ENCODE assay signal across 8 cellular contexts in the genomic region with DNA sequence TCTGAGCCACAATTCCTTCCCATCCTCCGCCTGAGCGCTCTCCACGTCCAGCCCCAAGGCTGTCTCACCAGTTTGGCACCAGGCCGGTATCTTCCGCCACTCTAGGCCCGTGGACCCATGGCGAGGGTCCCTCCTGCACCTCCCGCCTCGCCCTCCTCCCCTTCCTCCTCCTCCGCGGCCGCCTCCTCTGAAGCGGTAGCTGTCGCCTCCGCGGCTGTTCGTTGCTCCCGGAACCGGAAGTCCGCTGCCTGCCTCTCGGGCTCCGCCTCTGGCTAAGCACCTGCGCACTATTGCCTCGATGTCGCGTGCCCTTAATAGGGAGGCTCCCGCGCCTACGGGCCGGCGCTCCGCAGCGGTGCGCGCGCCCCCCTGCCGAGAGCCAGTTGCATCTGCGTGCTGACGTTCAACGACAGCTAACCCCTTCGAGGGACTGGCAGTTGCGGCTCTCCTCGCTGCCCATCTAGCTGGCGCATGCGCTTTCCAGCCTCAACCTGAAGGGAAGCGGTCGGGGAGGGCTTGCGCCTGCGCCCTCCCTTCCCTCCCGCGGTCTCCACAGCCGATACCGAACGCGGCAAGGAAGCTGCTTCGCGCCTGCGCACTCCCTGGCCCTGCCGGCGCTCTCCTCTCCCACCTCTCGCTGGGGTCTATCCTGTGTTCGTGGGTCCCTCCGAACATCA. TPM values are rescaled to one million over a fixed set of nuclear protein-coding genes. Genes with fewer than 3 reads are reported as not detected.
A peak's percentile ranks its signal among the peaks of the same experiment; 100 is the strongest.
DNase-seq lines count a peak whose midpoint lies in the region; ATAC-seq and TF ChIP-seq lines count a peak whose summit lies in the region.

TSS of gene MBD1 (minus strand) at position 229 of the 677 bp plus-strand sequence. CDS start 1,531 bp downstream, outside the sequence.

- no peaks in the 10 kb centered on the region for H3K27me3 ChIP-seq in smooth muscle cell (ENCODE audit: low read depth)

- under 1% methylated on average over 55 of the region's 63 CpGs for WGBS in smooth muscle cell (ENCODE audit: low lambda C conversion rate)

- peaks cover 20% of the 10 kb centered on the region for H3K4me1 Mint-ChIP-seq in WTC11

- H3K9ac ChIP-seq in smooth muscle cell (ENCODE audit: low read depth), result peak within 1 kb of the TSS; percentile 93

- peaks cover 2% of the 10 kb centered on the region for H4K20me1 ChIP-seq in smooth muscle cell (ENCODE audit: low read depth)

- H3K4me3 ChIP-seq in cardiac fibroblast (replicated peaks in 1 of 2; ENCODE audit: low read depth in 2 of 2, low read length in 2 of 2) (peak within 1 kb of the TSS; percentile 96 to 98), smooth muscle cell (peak within 1 kb of the TSS; percentile 88)

- H3K9me3 Mint-ChIP-seq in WTC11, result no peaks in the 10 kb centered on the region

- peak within 1 kb of the TSS; percentile 82 for H3K27ac ChIP-seq in smooth muscle cell (ENCODE audit: low read depth)

- no peaks in the 10 kb centered on the region for H3K9me3 ChIP-seq in smooth muscle cell (replicated peaks; ENCODE audit: low read depth)

- peaks cover 43% of the 10 kb centered on the region for H3K36me3 Mint-ChIP-seq in WTC11

- POLR2A ChIA-PET in WTC11 (lab: Charles Lee), result interaction anchor here (1.2 kb wide), 2 partner anchors 13 to 75 kb away, joined by 3 to 4 read pairs; no protein-coding TSS in a partner anchor

- H3K4me2 ChIP-seq in smooth muscle cell, result peak within 1 kb of the TSS; percentile 94

- peak within 1 kb of the TSS; percentile 88 for H2AFZ ChIP-seq in smooth muscle cell (ENCODE audit: low read depth)

- DNase-seq in AG08396 (ENCODE audit: low spot score) (peak; percentile 99), NCI-H226 (peak; percentile 91), WTC11 (ENCODE audit: low spot score) (peak; percentile 93), cardiac fibroblast (ENCODE audit: low read depth in 2 of 2) (peak; percentile 99 to 100), iPS-NIHi11 (ENCODE audit: low spot score) (peak; percentile 96), smooth muscle cell (lab: John Stamatoyannopoulos, UW; ENCODE audit: unreplicated experiment) (peak; percentile 99)

- H3K36me3 ChIP-seq in smooth muscle cell (ENCODE audit: low read depth), result no peaks in the 10 kb centered on the region

- peaks cover 15% of the 10 kb centered on the region for H3K4me1 ChIP-seq in smooth muscle cell (ENCODE audit: low read depth)

- H3F3A ChIP-seq in smooth muscle cell (ENCODE audit: low read depth), result no peaks in the 10 kb centered on the region

- peak; percentile 94 for ATAC-seq in GM18909 (IDR thresholded peaks at IDR 0.05; ENCODE audit: poor library complexity, unreplicated experiment)
- peak; percentile 95 for ATAC-seq in HG03175 (IDR thresholded peaks at IDR 0.05; ENCODE audit: unreplicated experiment)
- ATAC-seq in WTC11, result peak; percentile 87

- H3K27ac Mint-ChIP-seq in WTC11, result peak within 1 kb of the TSS; percentile 97

- peaks cover 35% of the 10 kb centered on the region for H3K79me2 ChIP-seq in smooth muscle cell (ENCODE audit: low read depth)

- no peak for TF ChIP-seq CTCF in WTC11 (IDR thresholded peaks at IDR 0.05)
- TF ChIP-seq CTCF in cardiac fibroblast (IDR thresholded peaks at IDR 0.05; ENCODE audit: low read depth, low read length), result peak; percentile 10
- no peak for TF ChIP-seq CTCF in smooth muscle cell (IDR thresholded peaks at IDR 0.05; ENCODE audit: borderline replicate concordance, insufficient read depth, poor library complexity, severe bottlenecking)

- peak within 1 kb of the TSS; percentile 98 for H3K4me3 Mint-ChIP-seq in WTC11

- CTCF ChIA-PET in WTC11 (lab: Charles Lee), result interaction anchor here (0.9 to 1.8 kb wide), 9 partner anchors 9 to 148 kb away, joined by 3 to 21 read pairs (median 6); partner anchors contain the start of gene CFAP53

- no peaks in the 10 kb centered on the region for H3K27me3 Mint-ChIP-seq in WTC11 (ENCODE audit: low read depth)

TF ChIP-seq in WTC11, 78 proteins besides CTCF, POLR2A, EP300 and RAD21 (continues in another document):
- TF ChIP-seq ZBTB43 (CRISPR knock-in tag; IDR thresholded peaks at IDR 0.05) (peak; percentile 32; the same call in 1 of the 2 replicates), RORB (CRISPR knock-in tag; IDR thresholded peaks at IDR 0.05) (no peak), OVOL2 (CRISPR knock-in tag; IDR thresholded peaks at IDR 0.05; ENCODE audit: borderline replicate concordance) (no peak), ZNF423 (CRISPR knock-in tag; IDR thresholded peaks at IDR 0.05) (no peak), USF1 (CRISPR knock-in tag; IDR thresholded peaks at IDR 0.05) (peak; percentile 72), MYBL2 (CRISPR knock-in tag; IDR thresholded peaks at IDR 0.05) (peak; percentile 82; the same call in 1 of the 2 replicates), ZNF263 (CRISPR knock-in tag; IDR thresholded peaks at IDR 0.05; ENCODE audit: low read depth) (peak; percentile 99), SMAD3 (CRISPR knock-in tag; IDR thresholded peaks at IDR 0.05; ENCODE audit: borderline replicate concordance) (peak; percentile 19; the same call in 1 of the 2 replicates), ZNF138 (CRISPR knock-in tag; conservative IDR thresholded peaks at IDR 0.05) (no peak), GRHL2 (CRISPR knock-in tag; IDR thresholded peaks at IDR 0.05; ENCODE audit: insufficient replicate concordance, severe bottlenecking) (no peak), FOXJ3 (CRISPR knock-in tag; IDR thresholded peaks at IDR 0.05; ENCODE audit: borderline replicate concordance) (no peak), ZSCAN18 (CRISPR knock-in tag; IDR thresholded peaks at IDR 0.05) (no peak), CREB1 (CRISPR knock-in tag; IDR thresholded peaks at IDR 0.05) (peak; percentile 69; the same call in 1 of the 2 replicates), SOX15 (CRISPR knock-in tag; IDR thresholded peaks at IDR 0.05) (no peak), MXD4 (CRISPR knock-in tag; IDR thresholded peaks at IDR 0.05; ENCODE audit: borderline replicate concordance) (no peak)
- TF ChIP-seq, protein P1, sequence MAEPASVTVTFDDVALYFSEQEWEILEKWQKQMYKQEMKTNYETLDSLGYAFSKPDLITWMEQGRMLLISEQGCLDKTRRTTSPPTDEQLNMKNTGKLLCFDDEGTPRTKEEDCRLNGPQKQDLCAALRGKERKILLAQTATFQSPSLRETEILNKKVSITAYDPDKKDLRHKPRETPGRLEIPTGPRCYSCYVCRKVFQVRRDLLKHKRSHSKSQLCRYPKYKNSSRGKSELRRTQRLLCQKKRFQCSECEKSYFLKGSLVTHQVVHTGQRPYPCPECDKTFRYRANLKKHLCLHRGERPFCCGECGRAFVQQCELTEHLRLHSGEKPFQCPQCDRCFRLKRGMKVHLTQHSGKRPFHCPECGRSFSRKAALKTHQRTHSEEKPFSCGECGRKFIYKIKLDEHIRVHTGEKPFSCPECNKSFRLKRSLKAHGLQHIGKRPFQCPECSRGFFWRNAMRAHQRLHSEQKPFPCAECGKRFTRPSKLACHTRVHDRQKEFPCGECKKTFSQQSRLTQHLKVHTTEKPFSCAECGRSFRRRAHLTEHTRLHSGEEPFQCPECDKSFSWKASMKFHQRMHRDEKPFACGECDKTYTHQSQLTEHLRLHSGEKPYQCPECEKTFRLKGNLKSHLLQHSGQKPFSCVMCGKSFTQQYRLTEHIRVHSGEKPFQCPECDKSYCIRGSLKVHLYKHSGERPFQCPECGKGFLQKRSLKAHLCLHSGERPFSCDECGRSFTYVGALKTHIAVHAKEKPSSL (CRISPR knock-in tag; conservative IDR thresholded peaks at IDR 0.05), result no peak
- TF ChIP-seq, protein P2, sequence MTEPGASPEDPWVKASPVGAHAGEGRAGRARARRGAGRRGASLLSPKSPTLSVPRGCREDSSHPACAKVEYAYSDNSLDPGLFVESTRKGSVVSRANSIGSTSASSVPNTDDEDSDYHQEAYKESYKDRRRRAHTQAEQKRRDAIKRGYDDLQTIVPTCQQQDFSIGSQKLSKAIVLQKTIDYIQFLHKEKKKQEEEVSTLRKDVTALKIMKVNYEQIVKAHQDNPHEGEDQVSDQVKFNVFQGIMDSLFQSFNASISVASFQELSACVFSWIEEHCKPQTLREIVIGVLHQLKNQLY (CRISPR knock-in tag; IDR thresholded peaks at IDR 0.05), result no peak
- TF ChIP-seq, protein P3, sequence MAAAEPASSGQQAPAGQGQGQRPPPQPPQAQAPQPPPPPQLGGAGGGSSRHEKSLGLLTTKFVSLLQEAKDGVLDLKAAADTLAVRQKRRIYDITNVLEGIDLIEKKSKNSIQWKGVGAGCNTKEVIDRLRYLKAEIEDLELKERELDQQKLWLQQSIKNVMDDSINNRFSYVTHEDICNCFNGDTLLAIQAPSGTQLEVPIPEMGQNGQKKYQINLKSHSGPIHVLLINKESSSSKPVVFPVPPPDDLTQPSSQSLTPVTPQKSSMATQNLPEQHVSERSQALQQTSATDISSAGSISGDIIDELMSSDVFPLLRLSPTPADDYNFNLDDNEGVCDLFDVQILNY (CRISPR knock-in tag; IDR thresholded peaks at IDR 0.05), result no peak

RNA-seq across cellular contexts. Expression of gene MBD1, which starts in this region (rescaled TPM):
- total RNA-seq in WTC11 (2021), result 47.6 to 53.4 TPM (median 48.4 TPM) in 3 replicates
- 40.3 and 61.3 TPM in 2 replicates for total RNA-seq in smooth muscle cell
- polyA plus RNA-seq in smooth muscle cell, result 49.8 and 53.1 TPM in 2 replicates

Comparison
In these comparisons a context has a peak if more than half of its experiments do, and no peak if none do; other contexts are left out.
1. Peak in every context shown above with its lines: DNase-seq, ATAC-seq, H3K4me3 ChIP-seq and H3K27ac ChIP-seq.